ENCODE assay signal across 1 cellular context in the genomic region with DNA sequence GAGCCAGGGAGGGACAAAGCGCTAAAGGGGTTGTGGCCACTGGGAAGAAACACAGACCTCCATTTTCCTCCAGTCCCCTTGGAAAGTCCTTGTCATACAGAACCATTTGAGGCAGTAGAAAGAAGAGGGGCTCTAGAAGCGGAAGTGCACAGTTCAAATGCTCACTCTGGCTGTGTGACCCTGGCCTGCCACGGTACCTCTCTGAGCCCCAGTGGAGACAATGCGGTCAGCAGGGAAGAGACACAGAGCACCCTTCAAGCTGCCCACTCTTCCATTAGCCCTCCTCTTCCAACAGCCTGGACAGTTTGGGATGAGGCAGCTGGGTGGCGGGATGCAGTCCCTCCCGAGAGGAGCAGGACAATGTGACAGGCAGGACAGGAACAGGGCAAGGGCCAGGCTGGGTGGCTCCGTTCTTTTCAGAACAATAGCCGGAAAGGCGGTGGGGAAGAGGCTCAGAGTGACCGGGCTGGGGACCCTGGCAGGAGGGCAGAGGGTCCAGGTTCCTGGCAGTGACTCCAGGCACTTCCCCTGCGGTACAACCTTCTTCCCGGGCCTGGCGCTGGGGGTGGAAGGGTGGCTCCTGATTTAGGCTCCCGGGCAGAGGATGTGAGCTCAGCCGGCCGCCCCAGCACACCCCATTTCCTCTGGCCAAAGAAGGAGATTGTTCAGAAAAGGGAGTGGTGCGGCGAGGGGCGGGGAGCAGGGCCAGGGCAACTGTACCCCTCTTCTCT.
TF ChIP-seq lines count a peak whose summit lies in the region.

No MANE protein-coding gene starts in this region.

TF ChIP-seq in K562, 482 proteins besides CTCF, POLR2A, EP300 and RAD21:
- TF ChIP-seq ZFP36 (IDR thresholded peaks at IDR 0.05; ENCODE audit: low read depth, low read length, partially characterized antibody) = peak; percentile 75
- peak; percentile 57 for TF ChIP-seq BCOR (IDR thresholded peaks at IDR 0.05)
- no peak for TF ChIP-seq BRCA1 (IDR thresholded peaks at IDR 0.05)
- TF ChIP-seq BRCA1 (CRISPR knock-in tag; IDR thresholded peaks at IDR 0.05) = no peak
- TF ChIP-seq PCBP1 (IDR thresholded peaks at IDR 0.05; ENCODE audit: low read depth, low read length, poor library complexity, severe bottlenecking) = no peak
- TF ChIP-seq ZNF175 (CRISPR knock-in tag; IDR thresholded peaks at IDR 0.05; ENCODE audit: low read depth) = no peak
- no peak for TF ChIP-seq KAT2B (IDR thresholded peaks at IDR 0.05; ENCODE audit: low read depth, low read length)
- TF ChIP-seq BDP1 (IDR thresholded peaks at IDR 0.05; ENCODE audit: insufficient read depth, insufficient read length) = no peak
- TF ChIP-seq, protein P1, sequence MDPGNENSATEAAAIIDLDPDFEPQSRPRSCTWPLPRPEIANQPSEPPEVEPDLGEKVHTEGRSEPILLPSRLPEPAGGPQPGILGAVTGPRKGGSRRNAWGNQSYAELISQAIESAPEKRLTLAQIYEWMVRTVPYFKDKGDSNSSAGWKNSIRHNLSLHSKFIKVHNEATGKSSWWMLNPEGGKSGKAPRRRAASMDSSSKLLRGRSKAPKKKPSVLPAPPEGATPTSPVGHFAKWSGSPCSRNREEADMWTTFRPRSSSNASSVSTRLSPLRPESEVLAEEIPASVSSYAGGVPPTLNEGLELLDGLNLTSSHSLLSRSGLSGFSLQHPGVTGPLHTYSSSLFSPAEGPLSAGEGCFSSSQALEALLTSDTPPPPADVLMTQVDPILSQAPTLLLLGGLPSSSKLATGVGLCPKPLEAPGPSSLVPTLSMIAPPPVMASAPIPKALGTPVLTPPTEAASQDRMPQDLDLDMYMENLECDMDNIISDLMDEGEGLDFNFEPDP (CRISPR knock-in tag; IDR thresholded peaks at IDR 0.05) = no peak
- TF ChIP-seq NFIC (IDR thresholded peaks at IDR 0.05) = 0 out of 2 replicates have a peak, but pooled peaks have one; percentile 2
- no peak for TF ChIP-seq SMARCB1 (IDR thresholded peaks at IDR 0.05; ENCODE audit: insufficient read length, low read depth)
- TF ChIP-seq TRIM28 (IDR thresholded peaks at IDR 0.05) = no peak
- TF ChIP-seq SMARCA5 (IDR thresholded peaks at IDR 0.05) = peak; percentile 39; the same call in 1 of the 2 replicates
- no peak for TF ChIP-seq ARID2 (IDR thresholded peaks at IDR 0.05)
